ENCODE assay signal across 1 cellular context in the genomic region with DNA sequence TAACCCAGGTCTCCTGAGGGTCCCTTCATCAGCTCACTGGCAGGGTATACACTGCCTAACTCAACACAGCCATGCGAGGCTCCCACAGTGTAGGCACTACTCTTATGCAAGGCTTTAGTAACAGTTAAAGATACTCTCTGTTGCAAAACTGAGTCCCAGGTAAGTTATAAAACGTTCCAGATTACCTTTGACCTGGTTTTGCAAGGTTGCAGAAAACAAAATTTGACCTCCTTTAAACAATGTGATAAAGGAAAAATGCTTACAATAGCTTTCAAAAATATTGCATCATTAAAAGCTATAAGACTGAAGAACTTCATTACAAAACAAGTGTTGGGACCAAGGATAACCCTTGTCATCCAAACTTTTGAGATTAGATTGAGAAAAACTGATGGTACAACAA.
A peak's percentile ranks its signal among the peaks of the same experiment; 100 is the strongest.
TF ChIP-seq lines count a peak whose summit lies in the region.

No MANE protein-coding gene starts in this region.

TF ChIP-seq in K562, 482 proteins besides CTCF, POLR2A, EP300 and RAD21 (continued from another document):
- TF ChIP-seq HOXB6 (CRISPR knock-in tag; IDR thresholded peaks at IDR 0.05; ENCODE audit: borderline replicate concordance) (no peak), MAFF (IDR thresholded peaks at IDR 0.05; ENCODE audit: low read length) (peak; percentile 39; the same call in 1 of the 2 replicates), CREB1 (IDR thresholded peaks at IDR 0.05) (no peak), CREB1 (CRISPR knock-in tag; IDR thresholded peaks at IDR 0.05) (no peak), CEBPG (CRISPR knock-in tag; IDR thresholded peaks at IDR 0.05) (no peak), CEBPG (tag; conservative IDR thresholded peaks at IDR 0.05 in 1 of 2, IDR thresholded peaks at IDR 0.05 in 1 of 2) (peak; percentile 64 to 71; a peak in 3 of 4 replicates), MAFK (IDR thresholded peaks at IDR 0.05; ENCODE audit: low read length) (peak; percentile 37; the same call in 1 of the 2 replicates), C11orf30 (IDR thresholded peaks at IDR 0.05; ENCODE audit: low read depth) (peak; percentile 56; the same call in 1 of the 2 replicates), ZNF316 (IDR thresholded peaks at IDR 0.05) (peak; percentile 77)
- TF ChIP-seq, protein P1, sequence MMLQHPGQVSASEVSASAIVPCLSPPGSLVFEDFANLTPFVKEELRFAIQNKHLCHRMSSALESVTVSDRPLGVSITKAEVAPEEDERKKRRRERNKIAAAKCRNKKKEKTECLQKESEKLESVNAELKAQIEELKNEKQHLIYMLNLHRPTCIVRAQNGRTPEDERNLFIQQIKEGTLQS (IDR thresholded peaks at IDR 0.05): peak; percentile 53; the same call in 1 of the 2 replicates
- TF ChIP-seq, protein P1 (CRISPR knock-in tag; conservative IDR thresholded peaks at IDR 0.05): no peak
